ENCODE assay signal across 8 cellular contexts in the genomic region with DNA sequence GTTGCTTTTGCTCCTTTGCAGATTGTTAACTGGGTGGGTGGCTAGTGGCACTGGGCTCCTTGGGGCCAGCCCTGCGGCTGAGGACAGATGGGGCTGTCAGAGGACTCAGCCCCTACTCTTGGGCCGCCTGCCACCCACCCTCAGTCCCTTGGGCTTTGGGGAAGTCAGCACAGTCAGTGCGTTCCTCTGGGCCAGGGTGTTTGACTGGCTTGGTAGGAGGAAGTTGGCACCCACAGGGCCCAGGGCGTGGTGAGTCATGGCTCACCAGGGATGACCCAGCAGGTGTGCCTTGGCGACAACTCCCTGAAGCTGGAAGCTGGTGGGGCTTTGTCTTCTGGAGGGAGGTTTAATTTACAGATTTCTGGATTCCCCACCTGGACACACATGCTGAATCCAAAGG. TPM values are rescaled to one million over a fixed set of nuclear protein-coding genes. Genes with fewer than 3 reads are reported as not detected.
A peak's percentile ranks its signal among the peaks of the same experiment; 100 is the strongest.
DNase-seq lines count a peak whose midpoint lies in the region; ATAC-seq, FAIRE-seq and TF ChIP-seq lines count a peak whose summit lies in the region.

No MANE protein-coding gene starts in this region.

- no peaks in the 10 kb centered on the region for H3K9me1 ChIP-seq in K562 (ENCODE audit: control insufficient read depth, insufficient read depth, low read length)

- H3K36me3 ChIP-seq in K562 (ENCODE audit: control insufficient read depth, insufficient read depth, low read length) (peaks cover 59% of the 10 kb centered on the region; the same call in 2 of the 3 replicates), endodermal cell (ENCODE audit: control insufficient read depth, insufficient read depth, low read length) (peaks cover 57% of the 10 kb centered on the region)

- TF ChIP-seq RAD21 in K562 (CRISPR knock-in tag; conservative IDR thresholded peaks at IDR 0.05 in 1 of 2, IDR thresholded peaks at IDR 0.05 in 1 of 2): no peak

- H3K9me3 Mint-ChIP-seq in naive B cell (no peaks in the 10 kb centered on the region), endodermal cell (no peaks in the 10 kb centered on the region)

- TF ChIP-seq CTCF in K562 (IDR thresholded peaks at IDR 0.05 in 2 of 3, conservative IDR thresholded peaks at IDR 0.05 in 1 of 3; ENCODE audit: insufficient read depth in 2 of 3, low read depth in 1 of 3, low read length in 3 of 3) (no peak), endodermal cell (conservative IDR thresholded peaks at IDR 0.05) (no peak)

- H3K4me1 ChIP-seq in K562 (replicated peaks in 1 of 2; ENCODE audit: control insufficient read depth in 2 of 2, insufficient read depth in 2 of 2, low read length in 2 of 2): peaks cover 10 to 13% of the 10 kb centered on the region in 2 experiments
- H3K4me1 ChIP-seq in endodermal cell (ENCODE audit: control insufficient read depth, insufficient read depth, low read length): peaks cover 5% of the 10 kb centered on the region

- CTCF ChIA-PET in K562 (lab: Yijun Ruan, JAX; ENCODE audit: low intra/inter-chr PET ratio): no interaction called here

- no peak for FAIRE-seq in K562 (lab: Jason Lieb, UNC)

- H3K9ac ChIP-seq in K562 (ENCODE audit: insufficient read depth in 1 of 2, low read depth in 2 of 2, low read length in 2 of 2) (peak overlapping the region in 1 of 2 experiments; percentile 3; a peak in 1 of 4 replicates), endodermal cell (ENCODE audit: extremely low read depth, low read length, poor library complexity, severe bottlenecking) (no peak overlapping the region)

- WGBS in K562 (ENCODE audit: insufficient coverage, low coverage, missing lambda C conversion rate): 89% methylated on average over 5 of the region's 5 CpGs
- 91 to 100% methylated on average over 1 to 5 of the region's 5 CpGs for WGBS in endodermal cell (ENCODE audit: insufficient coverage in 1 of 2, insufficient read length in 1 of 2), 2 experiments

- H3K4me2 ChIP-seq in K562 (ENCODE audit: insufficient read depth, low read length): no peak overlapping the region

- H3K27ac ChIP-seq in K562 (ENCODE audit: extremely low read depth, low read depth, low read length) (no peak overlapping the region), endodermal cell (ENCODE audit: low read depth, low read length) (no peak overlapping the region)

- H3K27me3 Mint-ChIP-seq in naive B cell (no peaks in the 10 kb centered on the region), endodermal cell (ENCODE audit: insufficient read depth) (no peaks in the 10 kb centered on the region)

- H3K36me3 Mint-ChIP-seq in naive B cell (no peaks in the 10 kb centered on the region), endodermal cell (ENCODE audit: low read depth) (peaks cover 47% of the 10 kb centered on the region)

- ATAC-seq in K562: no peak
- ATAC-seq in naive B cell (ENCODE audit: low read depth in 2 of 2): peak; percentile 91 to 93

- H3K4me3 Mint-ChIP-seq in naive B cell: peak overlapping the region in 7 of 8 donors; percentile 17 to 71 (median 61)
- no peak overlapping the region for H3K4me3 Mint-ChIP-seq in endodermal cell

- H2AFZ ChIP-seq in K562 (ENCODE audit: low read depth, low read length): no peak overlapping the region

- in situ Hi-C loops in K562 (cut with MboI): no loop called here

- peaks cover 21% of the 10 kb centered on the region for H3K79me2 ChIP-seq in K562 (ENCODE audit: control insufficient read depth, insufficient read depth, low read length)

- H3K27me3 ChIP-seq in K562 (ENCODE audit: control insufficient read depth in 2 of 2, insufficient read depth in 2 of 2, low read length in 2 of 2) (no peaks in the 10 kb centered on the region), endodermal cell (ENCODE audit: control insufficient read depth, insufficient read depth, low read length, poor library complexity, severe bottlenecking) (no peaks in the 10 kb centered on the region)

- no peak for TF ChIP-seq EP300 in K562 (IDR thresholded peaks at IDR 0.05; ENCODE audit: low read length)

- H3K27ac Mint-ChIP-seq in naive B cell: peak overlapping the region; percentile 72 to 92 (median 86)
- H3K27ac Mint-ChIP-seq in endodermal cell: no peak overlapping the region

- peaks cover 19% of the 10 kb centered on the region; the same call in 1 of the 2 replicates for H4K20me1 ChIP-seq in K562 (replicated peaks; ENCODE audit: control insufficient read depth, insufficient read depth, low read length)

- intact Hi-C loops in K562 (cut with micrococcal nuclease): no loop called here

- peaks cover 46 to 78% (median 58%) of the 10 kb centered on the region in 3 donors for H3K4me1 Mint-ChIP-seq in naive B cell
- peaks cover 17% of the 10 kb centered on the region for H3K4me1 Mint-ChIP-seq in endodermal cell

- DNase-seq in CD1c-positive myeloid dendritic cell (ENCODE audit: extremely low spot score) (peak; percentile 92), HPDE6-E6E7 (ENCODE audit: extremely low spot score) (peak; percentile 77), K562 (ENCODE audit: extremely low read depth in 1 of 4, low spot score in 3 of 4) (no peak), naive B cell (peak; percentile 59), endodermal cell (no peak), NCI-H187 treated with DMSO at 0.1 percent for 48 hours (lab: John Stamatoyannopoulos, UW) (no peak), NCI-H82 (lab: John Stamatoyannopoulos, UW) (no peak), NCI-H446 treated with DMSO at 0.1 percent for 48 hours (lab: John Stamatoyannopoulos, UW) (no peak)

- POLR2A ChIA-PET in K562 (lab: Yijun Ruan, JAX): interaction anchor here (2.2 kb wide), 1 partner anchor 17 kb away, joined by 7 read pairs; no protein-coding TSS in a partner anchor

- H3K4me3 ChIP-seq in K562 (no peak overlapping the region), endodermal cell (ENCODE audit: low read length) (no peak overlapping the region)

- TF ChIP-seq POLR2A in K562 (conservative IDR thresholded peaks at IDR 0.05): no peak

- no peaks in the 10 kb centered on the region for H3K9me3 ChIP-seq in K562 (replicated peaks; ENCODE audit: control insufficient read depth, insufficient read depth, low read depth, low read length)
- no peaks in the 10 kb centered on the region for H3K9me3 ChIP-seq in endodermal cell (ENCODE audit: control insufficient read depth, low read length)

- BruUV-seq in K562 (replicated peaks; lab: Mats Ljungman, UMichigan): no TSS peak

TF ChIP-seq in K562, 482 proteins besides CTCF, POLR2A, EP300 and RAD21:
- TF ChIP-seq SMARCE1 (IDR thresholded peaks at IDR 0.05) (no peak), POLR2G (IDR thresholded peaks at IDR 0.05; ENCODE audit: low read depth, low read length) (0 out of 2 replicates have a peak, but pooled peaks have one; percentile 48)

RNA-seq across cellular contexts. Expression of a gene that starts 32.4 kb away (rescaled TPM):
- total RNA-seq in K562 (2011; cell fraction: chromatin; rRNA removed; ENCODE audit: low replicate concordance): 41.9 and 121 TPM in 2 replicates
- total RNA-seq in K562 (2011; cell fraction: nucleolus; rRNA removed): 24.8 and 28.7 TPM in 2 replicates
- 80.9 and 151 TPM in 2 replicates for total RNA-seq in K562 (2011; cell fraction: nucleoplasm; rRNA removed)
- total RNA-seq in K562 (2014; rRNA removed): 40.9 and 43.4 TPM in 2 replicates
- 56.1 and 69.9 TPM in 2 replicates for total RNA-seq in K562 (2014; rRNA removed; fragmentation: Illumina TruSeq; extraction: Trizol)
- 38.3 and 40.2 TPM in 2 replicates for total RNA-seq in K562 (2015; rRNA removed; fragmentation: Illumina TruSeq; extraction: Trizol)
- total RNA-seq in K562 (2021): 53.8 and 67.9 TPM in 2 replicates
- 28.2 and 36.5 TPM in 2 replicates for polyA plus RNA-seq in K562 (2011; rRNA removed)
- polyA plus RNA-seq in K562 (2011; cell fraction: cytosol; rRNA removed): 9.7 and 16.7 TPM in 2 replicates
- 23.1 and 24.2 TPM in 2 replicates for polyA plus RNA-seq in K562 (2011; cell fraction: nucleus; rRNA removed)
- 17.2 and 18.7 TPM in 2 replicates for polyA plus RNA-seq in K562 (2012)
- polyA plus RNA-seq in K562 (2014; fragmentation: Illumina TruSeq; extraction: Trizol): 27.7 and 30.7 TPM in 2 replicates
- 10 to 100 TPM; 10.8 to 17.4 TPM for polyA plus RNA-seq in K562 (2014; fragmentation: Nextera tagmentation; extraction: Ambion mirVana)
- 25.3 and 30.4 TPM in 2 replicates for polyA plus RNA-seq in K562 (2014; rRNA removed)
- 73.0 and 82.3 TPM in 2 replicates for polyA minus RNA-seq in K562 (2011; rRNA and poly(A)+ RNA removed)
- 24.2 and 35.8 TPM in 2 replicates for polyA minus RNA-seq in K562 (2011; cell fraction: cytosol; rRNA and poly(A)+ RNA removed)
- 17.8 and 27.5 TPM in 2 replicates for polyA minus RNA-seq in K562 (2011; cell fraction: nucleus; rRNA and poly(A)+ RNA removed)
- 10 to 100 TPM; 10.1 to 24.8 (median 14.5) TPM for polyA plus RNA-seq in naive B cell (ENCODE audit: low read depth in 6 of 6)
- total RNA-seq in endodermal cell: 10 to 100 TPM; 60.9 to 68.5 TPM
- 34.8 TPM for polyA plus RNA-seq in endodermal cell (2013, experiment 1 of 2)
- polyA plus RNA-seq in endodermal cell (2013, experiment 2 of 2): 35.4 TPM

Comparison
In these comparisons a context has a peak if more than half of its experiments do, and no peak if none do; other contexts are left out.
1. DNase-seq: peak in CD1c-positive myeloid dendritic cell (single experiment), HPDE6-E6E7 (single experiment) and naive B cell (single experiment); none in K562 (0 of 4), endodermal cell (single experiment), NCI-H187 treated with DMSO at 0.1 percent for 48 hours (single experiment), NCI-H82 (single experiment) and NCI-H446 treated with DMSO at 0.1 percent for 48 hours (single experiment).